Comparison of ENCODE assay signal across 8 cellular contexts in genomic region chr7:140673063-140673769, GRCh38. TPM values are rescaled to one million over a fixed set of nuclear protein-coding genes. Genes with fewer than 3 reads are reported as not detected.
DNase-seq lines count a peak whose midpoint lies in the region; ATAC-seq and TF ChIP-seq lines count a peak whose summit lies in the region.

No MANE protein-coding gene starts in this region.

- H3K27me3 Mint-ChIP-seq in activated T-cell treated with anti-CD3 and anti-CD28 coated beads, Interleukin-2, amount 50 U/mL, for 4 hours (ENCODE audit: low read depth), result no peaks in the 10 kb centered on the region

- peak overlapping the region; percentile 84 for H3K4me3 Mint-ChIP-seq in activated T-cell treated with anti-CD3 and anti-CD28 coated beads, Interleukin-2, amount 50 U/mL, for 4 hours

- H3K9me3 ChIP-seq in neutrophil, result no peaks in the 10 kb centered on the region

- H3K4me1 Mint-ChIP-seq in activated T-cell treated with anti-CD3 and anti-CD28 coated beads, Interleukin-2, amount 50 U/mL, for 4 hours (ENCODE audit: low read depth), result peaks cover 33% of the 10 kb centered on the region

- H3K27me3 ChIP-seq in neutrophil, result no peaks in the 10 kb centered on the region

- H3K4me3 ChIP-seq in fibroblast of the aortic adventitia (ENCODE audit: low read depth, low read length) (peak overlapping the region; percentile 75), neutrophil (ENCODE audit: low read depth in 1 of 2, low read length in 1 of 2) (peak overlapping the region; percentile 75 to 83)

- DNase-seq in NCI-H2227 (lab: John Stamatoyannopoulos, UW; ENCODE audit: unreplicated experiment) (peak; percentile 62), NCI-H2227 treated with DMSO at 0.1 percent for 48 hours (lab: John Stamatoyannopoulos, UW) (no peak), NCI-H526 (lab: John Stamatoyannopoulos, UW) (peak; percentile 87 to 94), fibroblast of the aortic adventitia (ENCODE audit: low read depth) (no peak)
- peak; percentile 55 for DNase-seq in activated T-cell treated with anti-CD3 and anti-CD28 coated beads, Interleukin-2, amount 50 U/mL, for 4 hours

- H3K36me3 Mint-ChIP-seq in activated T-cell treated with anti-CD3 and anti-CD28 coated beads, Interleukin-2, amount 50 U/mL, for 4 hours (ENCODE audit: insufficient read depth), result peaks cover 12% of the 10 kb centered on the region

- peaks cover 19 to 29% of the 10 kb centered on the region in 2 experiments for H3K4me1 ChIP-seq in neutrophil (ENCODE audit: control insufficient read depth in 1 of 2, insufficient read depth in 1 of 2, low read depth in 1 of 2, low read length in 1 of 2)

- no peak for TF ChIP-seq CTCF in fibroblast of the aortic adventitia (IDR thresholded peaks at IDR 0.05; ENCODE audit: insufficient read depth, low read length)
- TF ChIP-seq CTCF in neutrophil (IDR thresholded peaks at IDR 0.05), result no peak

- ATAC-seq in HG02885 (IDR thresholded peaks at IDR 0.05; ENCODE audit: poor library complexity, unreplicated experiment), result peak; percentile 43
- ATAC-seq in activated T-cell treated with anti-CD3 and anti-CD28 coated beads, Interleukin-2, amount 50 U/mL, for 4 hours, result peak; percentile 82 to 86

- peak overlapping the region; percentile 69 for H3K27ac ChIP-seq in neutrophil
- H3K27ac ChIP-seq in temporal lobe (ENCODE audit: low read depth, low read length), result peak overlapping the region; percentile 80

- H3K9me3 Mint-ChIP-seq in activated T-cell treated with anti-CD3 and anti-CD28 coated beads, Interleukin-2, amount 50 U/mL, for 4 hours, result no peaks in the 10 kb centered on the region

- H3K36me3 ChIP-seq in neutrophil, result no peaks in the 10 kb centered on the region

RNA-seq across cellular contexts. Expression of gene ADCK2, which starts 0.5 kb away (rescaled TPM):
- total RNA-seq in activated T-cell treated with anti-CD3 and anti-CD28 coated beads, Interleukin-2, amount 50 U/mL, for 4 hours, result 10 to 100 TPM; 22.2 to 23.7 (median 22.4) TPM
- total RNA-seq in fibroblast of the aortic adventitia (ENCODE audit: low replicate concordance), result 14.1 and 20.5 TPM in 2 replicates
- total RNA-seq in temporal lobe, result 30.2 TPM

RNA-seq across cellular contexts. Expression of gene NDUFB2, which starts 23.3 kb away (rescaled TPM):
- 100 to 1,000 TPM; 192 to 205 (median 201) TPM for total RNA-seq in activated T-cell treated with anti-CD3 and anti-CD28 coated beads, Interleukin-2, amount 50 U/mL, for 4 hours
- total RNA-seq in fibroblast of the aortic adventitia (ENCODE audit: low replicate concordance) (89.5 and 161 TPM in 2 replicates), temporal lobe (38.4 TPM)

RNA-seq across cellular contexts. Expression of gene DENND2A, which starts 32.6 kb away (rescaled TPM):
- total RNA-seq in activated T-cell treated with anti-CD3 and anti-CD28 coated beads, Interleukin-2, amount 50 U/mL, for 4 hours, result not detected
- 10.8 and 17.7 TPM in 2 replicates for total RNA-seq in fibroblast of the aortic adventitia (ENCODE audit: low replicate concordance)
- 20.7 TPM for total RNA-seq in temporal lobe

Comparison
In these comparisons a context has a peak if more than half of its experiments do, and no peak if none do; other contexts are left out.
1. DNase-seq: peak in NCI-H2227 (single experiment), NCI-H526 (2 of 2) and activated T-cell treated with anti-CD3 and anti-CD28 coated beads, Interleukin-2, amount 50 U/mL, for 4 hours (single experiment); none in NCI-H2227 treated with DMSO at 0.1 percent for 48 hours (single experiment) and fibroblast of the aortic adventitia (single experiment).
2. RNA of gene DENND2A, which starts 32.6 kb away (total RNA-seq): 20.7 TPM in temporal lobe (single experiment) and 10.8 to 17.7 TPM in fibroblast of the aortic adventitia; not detected in activated T-cell treated with anti-CD3 and anti-CD28 coated beads, Interleukin-2, amount 50 U/mL, for 4 hours; every median in the first group is over 10 times any median in the second.